Comparison of ENCODE assay signal across 20 cellular contexts in genomic region chr17:27423651-27424050, GRCh38.
"Had no signal": no experiment of that assay in that cellular context is flagged by ENCODE, and none has a peak within 500 bp of the region (broad histone marks: within the 10 kb centered on the region; RNA-seq: fewer than 3 reads in every experiment).

No MANE protein-coding gene starts in this region.

- H3K4me3 ChIP-seq: colonic mucosa, gastrocnemius medialis, heart left ventricle, left lung, sigmoid colon, spleen, thyroid gland had no signal

- H3K27me3 Mint-ChIP-seq: activated B cell treated with CpG ODN at 0.5 μM for 24 hours; activated CD4-positive, alpha-beta memory T cell treated with anti-CD3 and anti-CD28 coated beads for 36 hours had no signal

- H3K27ac Mint-ChIP-seq: activated B cell treated with CpG ODN at 0.5 μM for 24 hours; activated CD4-positive, alpha-beta memory T cell treated with anti-CD3 and anti-CD28 coated beads for 36 hours; activated naive CD8-positive, alpha-beta T cell treated with anti-CD3 and anti-CD28 coated beads, Interleukin-2, amount 10 ng/mL, durations not matched to agents 7 days and 5 days; brain; endodermal cell had no signal

- H3K4me1 Mint-ChIP-seq: activated B cell treated with CpG ODN at 0.5 μM for 24 hours; activated naive CD8-positive, alpha-beta T cell treated with anti-CD3 and anti-CD28 coated beads, Interleukin-2, amount 10 ng/mL, durations not matched to agents 7 days and 5 days; brain; endodermal cell had no signal

- H3K4me1 ChIP-seq: colonic mucosa, gastrocnemius medialis, heart left ventricle, left lung, sigmoid colon, spleen, thyroid gland had no signal

- H3K27ac ChIP-seq: colonic mucosa, epithelial cell of prostate, gastrocnemius medialis, heart left ventricle, left lung, sigmoid colon, spleen, thyroid gland had no signal

- H3K9me3 ChIP-seq: colonic mucosa, gastrocnemius medialis, heart left ventricle, left lung, sigmoid colon, thyroid gland had no signal

- H3K9me3 Mint-ChIP-seq: activated CD4-positive, alpha-beta memory T cell treated with anti-CD3 and anti-CD28 coated beads for 36 hours had no signal

- H3K4me3 Mint-ChIP-seq: activated B cell treated with CpG ODN at 0.5 μM for 24 hours; activated CD4-positive, alpha-beta memory T cell treated with anti-CD3 and anti-CD28 coated beads for 36 hours; activated naive CD8-positive, alpha-beta T cell treated with anti-CD3 and anti-CD28 coated beads, Interleukin-2, amount 10 ng/mL, durations not matched to agents 7 days and 5 days; brain; endodermal cell had no signal

- DNase-seq: activated B cell treated with CpG ODN at 0.5 μM for 24 hours; activated CD4-positive, alpha-beta memory T cell treated with anti-CD3 and anti-CD28 coated beads for 36 hours; activated CD4-positive, alpha-beta T cell treated with anti-CD3 and anti-CD28 coated beads for 4 hours; activated naive CD4-positive, alpha-beta T cell; activated naive CD8-positive, alpha-beta T cell treated with anti-CD3 and anti-CD28 coated beads, Interleukin-2, amount 10 ng/mL, durations not matched to agents 7 days and 5 days; central memory CD4-positive, alpha-beta T cell; colonic mucosa; endodermal cell; gastrocnemius medialis; heart left ventricle; left lung; occipital lobe; sigmoid colon; spleen; stimulated activated CD4-positive, alpha-beta T cell treated with anti-CD3 and anti-CD28 coated beads, Interleukin-1b, Interleukin-23, amount 100 ng/mL, for 48 hours; stimulated activated CD8-positive, alpha-beta memory T cell treated with anti-CD3 and anti-CD28 coated beads, Interleukin-4, amount 100 ng/mL, for 48 hours; stimulated activated naive CD4-positive, alpha-beta T cell treated with Interleukin-2 at 50 U/mL for 16 hours; thyroid gland had no signal

- H3K36me3 Mint-ChIP-seq: activated CD4-positive, alpha-beta memory T cell treated with anti-CD3 and anti-CD28 coated beads for 36 hours; activated naive CD8-positive, alpha-beta T cell treated with anti-CD3 and anti-CD28 coated beads, Interleukin-2, amount 10 ng/mL, durations not matched to agents 7 days and 5 days; brain had no signal

- ATAC-seq: gastrocnemius medialis, heart left ventricle, left lung had no signal

- H3K36me3 ChIP-seq: colonic mucosa, gastrocnemius medialis, heart left ventricle, left lung, sigmoid colon, spleen, thyroid gland had no signal

- H3K27me3 ChIP-seq: colonic mucosa, gastrocnemius medialis, heart left ventricle, left lung, sigmoid colon, spleen, thyroid gland had no signal
